In the genomic region with DNA sequence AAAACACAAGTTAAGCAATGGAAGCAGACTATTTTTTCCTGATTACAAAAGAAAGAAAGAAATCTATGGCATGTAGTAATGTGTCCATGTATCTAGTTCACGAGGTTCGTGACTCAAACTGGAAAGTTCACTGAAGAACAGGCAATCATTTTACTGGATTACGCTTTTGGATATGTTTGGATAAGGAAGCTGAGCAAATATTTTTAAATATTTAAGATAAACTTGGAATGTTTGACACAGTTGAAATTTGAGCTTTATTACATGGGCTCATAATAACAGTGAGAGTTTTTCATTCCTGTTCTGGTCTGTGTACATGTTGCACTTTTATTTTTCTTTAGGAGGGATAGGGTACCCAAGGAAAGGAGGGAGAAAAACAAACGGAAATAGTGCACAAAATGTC, we compare ENCODE assay signal across 1 cellular context.
TF ChIP-seq lines count a peak whose summit lies in the region.

No MANE protein-coding gene starts in this region.

TF ChIP-seq in IMR-90, 13 proteins besides CTCF, POLR2A, EP300 and RAD21 (continued from another document):
- TF ChIP-seq FOS (IDR thresholded peaks at IDR 0.05; ENCODE audit: low read depth, low read length): no peak
- TF ChIP-seq, protein P1, sequence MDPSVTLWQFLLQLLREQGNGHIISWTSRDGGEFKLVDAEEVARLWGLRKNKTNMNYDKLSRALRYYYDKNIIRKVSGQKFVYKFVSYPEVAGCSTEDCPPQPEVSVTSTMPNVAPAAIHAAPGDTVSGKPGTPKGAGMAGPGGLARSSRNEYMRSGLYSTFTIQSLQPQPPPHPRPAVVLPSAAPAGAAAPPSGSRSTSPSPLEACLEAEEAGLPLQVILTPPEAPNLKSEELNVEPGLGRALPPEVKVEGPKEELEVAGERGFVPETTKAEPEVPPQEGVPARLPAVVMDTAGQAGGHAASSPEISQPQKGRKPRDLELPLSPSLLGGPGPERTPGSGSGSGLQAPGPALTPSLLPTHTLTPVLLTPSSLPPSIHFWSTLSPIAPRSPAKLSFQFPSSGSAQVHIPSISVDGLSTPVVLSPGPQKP (IDR thresholded peaks at IDR 0.05; ENCODE audit: borderline replicate concordance, low read depth, low read length): no peak
- no peak for TF ChIP-seq NFE2L2 (IDR thresholded peaks at IDR 0.05; ENCODE audit: low read depth, low read length)
- TF ChIP-seq BHLHE40 (IDR thresholded peaks at IDR 0.05; ENCODE audit: low read depth, low read length): no peak
